19 cellular contexts compared by ENCODE assay signal in genomic region chr11:86101941-86102407, GRCh38. TPM values are rescaled to one million over a fixed set of nuclear protein-coding genes. Genes with fewer than 3 reads are reported as not detected.
DNase-seq lines count a peak whose midpoint lies in the region; ATAC-seq and TF ChIP-seq lines count a peak whose summit lies in the region.
"Had no signal": no experiment of that assay in that cellular context is flagged by ENCODE, and none has a peak within 500 bp of the region (broad histone marks: within the 10 kb centered on the region; RNA-seq: fewer than 3 reads in every experiment).

No MANE protein-coding gene starts in this region.

- peaks cover 2% of the 10 kb centered on the region for H3K36me3 Mint-ChIP-seq in activated CD8-positive, alpha-beta T cell treated with anti-CD3 and anti-CD28 coated beads, Interleukin-2, amount 10 ng/mL, durations not matched to agents 7 days and 5 days (ENCODE audit: low read depth)
- H3K36me3 Mint-ChIP-seq: mesothelial cell of epicardium had no signal

- no peaks in the 10 kb centered on the region for H3K79me2 ChIP-seq in mammary epithelial cell (ENCODE audit: insufficient read depth, low read length)

- ATAC-seq in left lobe of liver (peak; percentile 93), HG02973 (IDR thresholded peaks at IDR 0.05; ENCODE audit: unreplicated experiment) (no peak)
- ATAC-seq in activated CD8-positive, alpha-beta T cell treated with anti-CD3 and anti-CD28 coated beads, Interleukin-2, amount 10 ng/mL, durations not matched to agents 7 days and 5 days: no peak

- DNase-seq in COR-L47 (lab: John Stamatoyannopoulos, UW): peak; percentile 56
- peak; percentile 30 for DNase-seq in NCI-H1105 (lab: John Stamatoyannopoulos, UW)
- peak; percentile 40 for DNase-seq in mammary epithelial cell
- no peak for DNase-seq in left lobe of liver (ENCODE audit: low spot score)
- no peak for DNase-seq in posterior vena cava (ENCODE audit: low spot score)
- DNase-seq in effector memory CD4-positive, alpha-beta T cell: no peak
- DNase-seq in activated CD8-positive, alpha-beta T cell treated with anti-CD3 and anti-CD28 coated beads, Interleukin-2, amount 10 ng/mL, durations not matched to agents 7 days and 5 days: no peak
- DNase-seq: activated B cell treated with CpG ODN at 0.5 μM for 24 hours; activated gamma-delta T cell; BE2C; NK-92 treated with Interleukin-12 subunit alpha and Interleukin-12 subunit beta, amount 100 ng/mL, for 24 hours; Right ventricle myocardium superior; sigmoid colon; stimulated activated CD4-positive, alpha-beta T cell treated with anti-CD3 and anti-CD28 coated beads, Interleukin-4, amount 100 ng/mL, for 24 hours; stimulated activated CD8-positive, alpha-beta memory T cell treated with anti-CD3 and anti-CD28 coated beads, Interleukin-4, amount 100 ng/mL, for 48 hours had no signal

- no peaks in the 10 kb centered on the region for H3K27me3 ChIP-seq in mammary epithelial cell (ENCODE audit: insufficient read depth, low read length)
- H3K27me3 ChIP-seq in effector memory CD4-positive, alpha-beta T cell (replicated peaks; ENCODE audit: control insufficient read depth, insufficient read depth, low read length, poor library complexity, severe bottlenecking): no peaks in the 10 kb centered on the region
- H3K27me3 ChIP-seq: BE2C, sigmoid colon had no signal

- intact Hi-C loops in mammary epithelial cell (cut with micrococcal nuclease) (no loop called here), posterior vena cava (cut with DNase I) (no loop called here)

- H3K9me3 ChIP-seq in mammary epithelial cell (replicated peaks; ENCODE audit: insufficient read depth, low read length): no peaks in the 10 kb centered on the region
- no peaks in the 10 kb centered on the region for H3K9me3 ChIP-seq in effector memory CD4-positive, alpha-beta T cell (ENCODE audit: control insufficient read depth, low read length)
- H3K9me3 ChIP-seq: BE2C, HAP-1, sigmoid colon, thoracic aorta had no signal

- peaks cover 2% of the 10 kb centered on the region for H3K27me3 Mint-ChIP-seq in activated CD8-positive, alpha-beta T cell treated with anti-CD3 and anti-CD28 coated beads, Interleukin-2, amount 10 ng/mL, durations not matched to agents 7 days and 5 days (ENCODE audit: low read depth)

- BruUV-seq in mammary epithelial cell (replicated peaks; lab: Mats Ljungman, UMichigan): no TSS peak

- dilution Hi-C loops in mammary epithelial cell (cut with HindIII; ENCODE audit: low sequenced_read_pairs): no loop called here

- H3K4me3 Mint-ChIP-seq in activated CD8-positive, alpha-beta T cell treated with anti-CD3 and anti-CD28 coated beads, Interleukin-2, amount 10 ng/mL, durations not matched to agents 7 days and 5 days: no peak overlapping the region
- H3K4me3 Mint-ChIP-seq: activated B cell treated with CpG ODN at 0.5 μM for 24 hours, mesothelial cell of epicardium had no signal

- WGBS in mammary epithelial cell (ENCODE audit: low coverage, missing lambda C conversion rate): 57% methylated on average over 3 of the region's 3 CpGs

- CTCF ChIA-PET in mammary epithelial cell (lab: Charles Lee; ENCODE audit: low non-redundant PET): no interaction called here
- CTCF ChIA-PET in activated CD8-positive, alpha-beta T cell treated with anti-CD3 and anti-CD28 coated beads, Interleukin-2, amount 10 ng/mL, durations not matched to agents 7 days and 5 days (lab: Charles Lee): interaction anchor here (1.4 to 1.9 kb wide), 2 partner anchors 60 to 92 kb away, joined by 3 to 4 read pairs; no protein-coding TSS in a partner anchor

- H3K9me3 Mint-ChIP-seq in activated CD8-positive, alpha-beta T cell treated with anti-CD3 and anti-CD28 coated beads, Interleukin-2, amount 10 ng/mL, durations not matched to agents 7 days and 5 days (ENCODE audit: insufficient read depth): peaks cover 3% of the 10 kb centered on the region
- H3K9me3 Mint-ChIP-seq: activated B cell treated with CpG ODN at 0.5 μM for 24 hours, mesothelial cell of epicardium had no signal

- in situ Hi-C loops in mammary epithelial cell (cut with MboI; ENCODE audit: low sequenced_read_pairs in 2 of 2): no loop called here

- no peak overlapping the region for H3K4me3 ChIP-seq in mammary epithelial cell (replicated peaks in 1 of 3; ENCODE audit: insufficient read depth in 1 of 3, low read depth in 2 of 3, low read length in 3 of 3)
- H3K4me3 ChIP-seq in effector memory CD4-positive, alpha-beta T cell (ENCODE audit: insufficient read depth, low read depth, low read length, poor library complexity, severe bottlenecking): no peak overlapping the region
- H3K4me3 ChIP-seq: HAP-1, sigmoid colon, thoracic aorta had no signal

- H3K36me3 ChIP-seq in mammary epithelial cell (ENCODE audit: insufficient read depth, low read length): no peaks in the 10 kb centered on the region
- no peaks in the 10 kb centered on the region for H3K36me3 ChIP-seq in effector memory CD4-positive, alpha-beta T cell (ENCODE audit: control insufficient read depth, insufficient read depth, low read length)
- H3K36me3 ChIP-seq: BE2C, HAP-1, sigmoid colon, thoracic aorta had no signal

- H3K4me2 ChIP-seq in mammary epithelial cell (ENCODE audit: insufficient read depth, low read depth, low read length): no peak overlapping the region

- no peak overlapping the region for H3K27ac ChIP-seq in mammary epithelial cell (ENCODE audit: insufficient read depth, low read depth, low read length)
- H3K27ac ChIP-seq in effector memory CD4-positive, alpha-beta T cell (ENCODE audit: insufficient read depth, low read length, poor library complexity, severe bottlenecking): no peak overlapping the region
- H3K27ac ChIP-seq: sigmoid colon, thoracic aorta had no signal

- H3K27ac Mint-ChIP-seq in activated CD8-positive, alpha-beta T cell treated with anti-CD3 and anti-CD28 coated beads, Interleukin-2, amount 10 ng/mL, durations not matched to agents 7 days and 5 days: no peak overlapping the region
- H3K27ac Mint-ChIP-seq: activated B cell treated with CpG ODN at 0.5 μM for 24 hours, mesothelial cell of epicardium had no signal

- no peaks in the 10 kb centered on the region for H4K20me1 ChIP-seq in mammary epithelial cell (ENCODE audit: insufficient read depth, low read length)

- POLR2A ChIA-PET in activated CD8-positive, alpha-beta T cell treated with anti-CD3 and anti-CD28 coated beads, Interleukin-2, amount 10 ng/mL, durations not matched to agents 7 days and 5 days (lab: Charles Lee): no interaction called here

- H3K4me1 ChIP-seq in mammary epithelial cell (ENCODE audit: insufficient read depth, low read length): peaks cover 7% of the 10 kb centered on the region
- no peaks in the 10 kb centered on the region for H3K4me1 ChIP-seq in effector memory CD4-positive, alpha-beta T cell (ENCODE audit: control insufficient read depth, insufficient read depth, low read length, poor library complexity, severe bottlenecking)
- H3K4me1 ChIP-seq: HAP-1, sigmoid colon had no signal

- no peaks in the 10 kb centered on the region for H3K4me1 Mint-ChIP-seq in activated CD8-positive, alpha-beta T cell treated with anti-CD3 and anti-CD28 coated beads, Interleukin-2, amount 10 ng/mL, durations not matched to agents 7 days and 5 days (ENCODE audit: low read depth)
- H3K4me1 Mint-ChIP-seq: activated B cell treated with CpG ODN at 0.5 μM for 24 hours, mesothelial cell of epicardium had no signal

- TF ChIP-seq CTCF in mammary epithelial cell (conservative IDR thresholded peaks at IDR 0.05 in 1 of 2, IDR thresholded peaks at IDR 0.05 in 1 of 2; ENCODE audit: extremely low read depth in 1 of 2, insufficient read depth in 1 of 2, low read depth in 1 of 2, low read length in 2 of 2): no peak

- no peak overlapping the region for H2AFZ ChIP-seq in mammary epithelial cell (ENCODE audit: low read depth, low read length)

- no peak overlapping the region for H3K9ac ChIP-seq in mammary epithelial cell (ENCODE audit: insufficient read depth, low read length)

RNA-seq across cellular contexts. Expression of gene PICALM, which starts 33.1 kb away (rescaled TPM):
- total RNA-seq in mammary epithelial cell (100 to 1,000 TPM; 179 to 329 TPM), left lobe of liver (70.9 TPM), posterior vena cava (100 to 1,000 TPM; 237 to 371 TPM)
- 146 TPM for polyA plus RNA-seq in mammary epithelial cell
- polyA minus RNA-seq in mammary epithelial cell: 265 TPM
- 100 to 1,000 TPM; 110 to 115 TPM for total RNA-seq in activated CD8-positive, alpha-beta T cell treated with anti-CD3 and anti-CD28 coated beads, Interleukin-2, amount 10 ng/mL, durations not matched to agents 7 days and 5 days

Comparison
In these comparisons a context has a peak if more than half of its experiments do, and no peak if none do; other contexts are left out.
1. DNase-seq: peak in COR-L47 (single experiment), NCI-H1105 (single experiment) and mammary epithelial cell (single experiment); none in left lobe of liver (single experiment), posterior vena cava (single experiment), effector memory CD4-positive, alpha-beta T cell (0 of 3) and activated CD8-positive, alpha-beta T cell treated with anti-CD3 and anti-CD28 coated beads, Interleukin-2, amount 10 ng/mL, durations not matched to agents 7 days and 5 days (single experiment).